Comparison of ENCODE assay signal across 8 cellular contexts in genomic region chr17:7851438-7852261, GRCh38. TPM values are rescaled to one million over a fixed set of nuclear protein-coding genes. Genes with fewer than 3 reads are reported as not detected.
DNase-seq lines count a peak whose midpoint lies in the region; ATAC-seq and TF ChIP-seq lines count a peak whose summit lies in the region.

No MANE protein-coding gene starts in this region.

- CTCF ChIA-PET in BJ (lab: Yijun Ruan, JAX) = interaction anchor here (0.6 to 2.4 kb wide), 10 partner anchors 14 to 300 kb away, joined by 3 to 26 read pairs (median 6); partner anchors contain the start of genes KDM6B and PER1
- CTCF ChIA-PET in activated CD4-positive, alpha-beta memory T cell treated with anti-CD3 and anti-CD28 coated beads, Interleukin-2, amount 10 ng/mL, durations not matched to agents 7 days and 5 days (lab: Charles Lee) = interaction anchor here (1.0 to 2.7 kb wide), 6 partner anchors 10 to 164 kb away, joined by 3 to 34 read pairs (median 7); partner anchors contain the start of genes KDM6B and TP53

- POLR2A ChIA-PET in BJ (lab: Charles Lee) = no interaction called here
- POLR2A ChIA-PET in activated CD4-positive, alpha-beta memory T cell treated with anti-CD3 and anti-CD28 coated beads, Interleukin-2, amount 10 ng/mL, durations not matched to agents 7 days and 5 days (lab: Charles Lee) = interaction anchor here (0.8 to 4.0 kb wide), 6 partner anchors 8 to 322 kb away, joined by 3 to 30 read pairs (median 4); partner anchors contain the start of gene KDM6B

- no peaks in the 10 kb centered on the region for H3K9me3 Mint-ChIP-seq in activated CD4-positive, alpha-beta memory T cell treated with anti-CD3 and anti-CD28 coated beads, Interleukin-2, amount 10 ng/mL, durations not matched to agents 7 days and 5 days

- H3K4me3 Mint-ChIP-seq in activated CD4-positive, alpha-beta memory T cell treated with anti-CD3 and anti-CD28 coated beads, Interleukin-2, amount 10 ng/mL, durations not matched to agents 7 days and 5 days = peak overlapping the region; percentile 75

- DNase-seq in BJ (ENCODE audit: low read depth) (no peak), NCI-H526 treated with DMSO at 0.1 percent for 48 hours (lab: John Stamatoyannopoulos, UW) (peak; percentile 76), dermis microvascular lymphatic vessel endothelial cell (ENCODE audit: low read depth in 2 of 2) (peak; percentile 83 to 93), lower leg skin (ENCODE audit: low spot score in 2 of 2) (peak; percentile 75 to 97)
- DNase-seq in activated CD4-positive, alpha-beta memory T cell treated with anti-CD3 and anti-CD28 coated beads, Interleukin-2, amount 10 ng/mL, durations not matched to agents 7 days and 5 days = peak; percentile 95
- peak; percentile 80 to 91 (median 86) for DNase-seq in stimulated activated CD4-positive, alpha-beta T cell treated with anti-CD3 and anti-CD28 coated beads, TNF-alpha, amount 100 ng/mL, for 4 hours (ENCODE audit: low read depth in 3 of 3)

- ATAC-seq in GM19025 (IDR thresholded peaks at IDR 0.05; ENCODE audit: low read depth, unreplicated experiment) = peak; percentile 81
- ATAC-seq in HG03342 (IDR thresholded peaks at IDR 0.05; ENCODE audit: unreplicated experiment) = peak; percentile 64

- no peaks in the 10 kb centered on the region for H3K27me3 Mint-ChIP-seq in activated CD4-positive, alpha-beta memory T cell treated with anti-CD3 and anti-CD28 coated beads, Interleukin-2, amount 10 ng/mL, durations not matched to agents 7 days and 5 days

- 17 to 21% methylated on average over 45 to 55 of the region's 60 CpGs for WGBS in lower leg skin, 2 donors

- peaks cover 6% of the 10 kb centered on the region for H3K36me3 Mint-ChIP-seq in activated CD4-positive, alpha-beta memory T cell treated with anti-CD3 and anti-CD28 coated beads, Interleukin-2, amount 10 ng/mL, durations not matched to agents 7 days and 5 days (ENCODE audit: low read depth)

- TF ChIP-seq POLR2A in lower leg skin (IDR thresholded peaks at IDR 0.05) = no peak

- TF ChIP-seq CTCF in BJ (IDR thresholded peaks at IDR 0.05; ENCODE audit: insufficient read depth, low read depth, low read length) (peak; percentile 96), lower leg skin (IDR thresholded peaks at IDR 0.05) (peak in 1 of 3 donors; percentile 96)

- peaks cover 50% of the 10 kb centered on the region for H3K36me3 ChIP-seq in BJ (ENCODE audit: control insufficient read depth, insufficient read depth, low read length)

- intact Hi-C loops in lower leg skin (cut with DNase I; ENCODE audit: low total_unique reads) = no loop called here

- peaks cover 36% of the 10 kb centered on the region for H3K4me1 Mint-ChIP-seq in activated CD4-positive, alpha-beta memory T cell treated with anti-CD3 and anti-CD28 coated beads, Interleukin-2, amount 10 ng/mL, durations not matched to agents 7 days and 5 days

- H3K27me3 ChIP-seq in BJ (ENCODE audit: control insufficient read depth, insufficient read depth, low read length) = no peaks in the 10 kb centered on the region

- no peak overlapping the region for H3K4me3 ChIP-seq in BJ (ENCODE audit: low read depth, low read length)
- no peak overlapping the region for H3K4me3 ChIP-seq in lower leg skin (ENCODE audit: low read depth, poor library complexity, severe bottlenecking)

- H3K27ac Mint-ChIP-seq in activated CD4-positive, alpha-beta memory T cell treated with anti-CD3 and anti-CD28 coated beads, Interleukin-2, amount 10 ng/mL, durations not matched to agents 7 days and 5 days = peak overlapping the region; percentile 47

RNA-seq across cellular contexts. Expression of gene TMEM88, which starts 3.2 kb away (rescaled TPM):
- 0.25 and 0.29 TPM in 2 replicates for polyA plus RNA-seq in BJ (2011; rRNA removed)
- not detected in 2 replicates for polyA minus RNA-seq in BJ (2011; rRNA and poly(A)+ RNA removed)
- total RNA-seq in activated CD4-positive, alpha-beta memory T cell treated with anti-CD3 and anti-CD28 coated beads, Interleukin-2, amount 10 ng/mL, durations not matched to agents 7 days and 5 days = 1 to 10 TPM in 1 of 2 experiments, under 1 TPM in 1; 0.78 to 1.5 TPM
- total RNA-seq in dermis microvascular lymphatic vessel endothelial cell (11.6 and 17.2 TPM in 2 replicates), lower leg skin (1 to 10 TPM in 3 of 4 donors, under 1 TPM in 1; 0.91 to 5.9 (median 3.4) TPM)

RNA-seq across cellular contexts. Expression of gene NAA38, which starts 5.7 kb away (rescaled TPM):
- polyA plus RNA-seq in BJ (2011; rRNA removed) = 74.9 and 82.7 TPM in 2 replicates
- 20.8 and 34.3 TPM in 2 replicates for polyA minus RNA-seq in BJ (2011; rRNA and poly(A)+ RNA removed)
- 10 to 100 TPM; 69.8 to 76.9 TPM for total RNA-seq in activated CD4-positive, alpha-beta memory T cell treated with anti-CD3 and anti-CD28 coated beads, Interleukin-2, amount 10 ng/mL, durations not matched to agents 7 days and 5 days
- total RNA-seq in dermis microvascular lymphatic vessel endothelial cell = 84.6 and 171 TPM in 2 replicates
- 100 to 1,000 TPM in 1 of 4 donors, 10 to 100 TPM in 3; 56.8 to 101 (median 91.3) TPM for total RNA-seq in lower leg skin

RNA-seq across cellular contexts. Expression of gene CYB5D1, which starts 6.2 kb away (rescaled TPM):
- 6.7 and 7.9 TPM in 2 replicates for polyA plus RNA-seq in BJ (2011; rRNA removed)
- 6.3 and 9.3 TPM in 2 replicates for polyA minus RNA-seq in BJ (2011; rRNA and poly(A)+ RNA removed)
- total RNA-seq in activated CD4-positive, alpha-beta memory T cell treated with anti-CD3 and anti-CD28 coated beads, Interleukin-2, amount 10 ng/mL, durations not matched to agents 7 days and 5 days = 1 to 10 TPM; 5.3 to 7.5 TPM
- total RNA-seq in dermis microvascular lymphatic vessel endothelial cell (5.6 and 6.0 TPM in 2 replicates), lower leg skin (10 to 100 TPM in 1 of 4 donors, 1 to 10 TPM in 3; 7.0 to 14.1 (median 9.1) TPM)

RNA-seq across cellular contexts. Expression of gene KDM6B, which starts 17.6 kb away (rescaled TPM):
- 0.91 and 1.2 TPM in 2 replicates for polyA plus RNA-seq in BJ (2011; rRNA removed)
- polyA minus RNA-seq in BJ (2011; rRNA and poly(A)+ RNA removed) = 5.0 and 9.0 TPM in 2 replicates
- total RNA-seq in activated CD4-positive, alpha-beta memory T cell treated with anti-CD3 and anti-CD28 coated beads, Interleukin-2, amount 10 ng/mL, durations not matched to agents 7 days and 5 days = 10 to 100 TPM; 20.9 to 23.7 TPM
- total RNA-seq in dermis microvascular lymphatic vessel endothelial cell (1.0 and 3.5 TPM in 2 replicates), lower leg skin (10 to 100 TPM; 12.5 to 30.9 (median 18.0) TPM)

RNA-seq across cellular contexts. Expression of gene CHD3, which starts 36.9 kb away (rescaled TPM):
- 43.5 and 49.1 TPM in 2 replicates for polyA plus RNA-seq in BJ (2011; rRNA removed)
- polyA minus RNA-seq in BJ (2011; rRNA and poly(A)+ RNA removed) = 67.4 and 108 TPM in 2 replicates
- total RNA-seq in activated CD4-positive, alpha-beta memory T cell treated with anti-CD3 and anti-CD28 coated beads, Interleukin-2, amount 10 ng/mL, durations not matched to agents 7 days and 5 days = 100 to 1,000 TPM; 127 to 131 TPM
- total RNA-seq in dermis microvascular lymphatic vessel endothelial cell (57.8 and 60.2 TPM in 2 replicates), lower leg skin (10 to 100 TPM; 36.8 to 71.1 (median 54.8) TPM)
